9 cellular contexts compared by ENCODE assay signal in genomic region chr2:203225423-203226039, GRCh38. TPM values are rescaled to one million over a fixed set of nuclear protein-coding genes. Genes with fewer than 3 reads are reported as not detected.
DNase-seq lines count a peak whose midpoint lies in the region; ATAC-seq and TF ChIP-seq lines count a peak whose summit lies in the region.
"Had no signal": no experiment of that assay in that cellular context is flagged by ENCODE, and none has a peak within 500 bp of the region (broad histone marks: within the 10 kb centered on the region; RNA-seq: fewer than 3 reads in every experiment).

No MANE protein-coding gene starts in this region.

- ATAC-seq in GM19043 (IDR thresholded peaks at IDR 0.05; ENCODE audit: low read depth, unreplicated experiment) (peak; percentile 68), HG02763 (IDR thresholded peaks at IDR 0.05; ENCODE audit: unreplicated experiment) (no peak), GM19324 (IDR thresholded peaks at IDR 0.05; ENCODE audit: low FRiP score, unreplicated experiment) (no peak)

- H3K27me3 ChIP-seq in testis = no peaks in the 10 kb centered on the region

- TF ChIP-seq CTCF in CD14-positive monocyte (IDR thresholded peaks at IDR 0.05) (peak; percentile 82), testis (IDR thresholded peaks at IDR 0.05) (peak; percentile 43 to 66 (median 48))

- no peak overlapping the region for H3K27ac ChIP-seq in testis

- H3K27ac Mint-ChIP-seq in CD14-positive monocyte = no peak overlapping the region
- H3K27ac Mint-ChIP-seq in activated naive CD4-positive, alpha-beta T cell treated with anti-CD3 and anti-CD28 coated beads for 36 hours = no peak overlapping the region
- H3K27ac Mint-ChIP-seq: IgD-negative memory B cell had no signal

- TF ChIP-seq POLR2A in testis (IDR thresholded peaks at IDR 0.05) = no peak

- CTCF ChIA-PET in activated naive CD4-positive, alpha-beta T cell treated with anti-CD3 and anti-CD28 coated beads for 36 hours (lab: Charles Lee) = interaction anchor here (0.6 to 1.9 kb wide), 11 partner anchors 9 to 673 kb away, joined by 3 to 11 read pairs (median 4); no protein-coding TSS in a partner anchor

- H3K4me3 ChIP-seq in testis = no peak overlapping the region

- WGBS in testis, 2 donors = 94 to 98% methylated on average over 2 of the region's 2 CpGs

- no peaks in the 10 kb centered on the region for H3K36me3 Mint-ChIP-seq in CD14-positive monocyte
- H3K36me3 Mint-ChIP-seq in activated naive CD4-positive, alpha-beta T cell treated with anti-CD3 and anti-CD28 coated beads for 36 hours (ENCODE audit: low read depth) = no peaks in the 10 kb centered on the region
- H3K36me3 Mint-ChIP-seq: IgD-negative memory B cell had no signal

- DNase-seq in CD14-positive monocyte (ENCODE audit: low spot score) (no peak), NCI-H345 (lab: John Stamatoyannopoulos, UW) (peak; percentile 27), iris pigment epithelial cell (ENCODE audit: low read depth) (peak; percentile 29), testis (no peak)
- peak; percentile 43 for DNase-seq in activated naive CD4-positive, alpha-beta T cell treated with anti-CD3 and anti-CD28 coated beads for 36 hours

- H3K9me3 ChIP-seq in testis = no peaks in the 10 kb centered on the region

- H3K4me1 ChIP-seq in testis = no peaks in the 10 kb centered on the region

- no peaks in the 10 kb centered on the region for H3K4me1 Mint-ChIP-seq in CD14-positive monocyte
- no peaks in the 10 kb centered on the region for H3K4me1 Mint-ChIP-seq in activated naive CD4-positive, alpha-beta T cell treated with anti-CD3 and anti-CD28 coated beads for 36 hours (ENCODE audit: low read depth)
- H3K4me1 Mint-ChIP-seq: IgD-negative memory B cell had no signal

- peaks cover 0 to 3% (median 0%) of the 10 kb centered on the region in 3 donors for H3K27me3 Mint-ChIP-seq in CD14-positive monocyte (ENCODE audit: low read depth in 3 of 3)
- H3K27me3 Mint-ChIP-seq in activated naive CD4-positive, alpha-beta T cell treated with anti-CD3 and anti-CD28 coated beads for 36 hours (ENCODE audit: low read depth) = peaks cover 3% of the 10 kb centered on the region

- intact Hi-C loops in CD14-positive monocyte (cut with micrococcal nuclease) (no loop called here), testis (cut with DNase I; ENCODE audit: low total_unique reads) (no loop called here)
- intact Hi-C loops in activated naive CD4-positive, alpha-beta T cell treated with anti-CD3 and anti-CD28 coated beads for 36 hours (cut with micrococcal nuclease) = loop anchor here (1.0 to 2.0 kb wide), 5 partner anchors 14 to 683 kb away; partner anchors contain the start of gene CYP20A1

- H3K4me3 Mint-ChIP-seq in CD14-positive monocyte = no peak overlapping the region
- H3K4me3 Mint-ChIP-seq in activated naive CD4-positive, alpha-beta T cell treated with anti-CD3 and anti-CD28 coated beads for 36 hours = no peak overlapping the region
- H3K4me3 Mint-ChIP-seq: IgD-negative memory B cell had no signal

- no peaks in the 10 kb centered on the region for H3K36me3 ChIP-seq in testis (ENCODE audit: low read depth, missing control alignments)

- peaks cover 0 to 10% (median 3%) of the 10 kb centered on the region in 7 donors for H3K9me3 Mint-ChIP-seq in CD14-positive monocyte
- no peaks in the 10 kb centered on the region for H3K9me3 Mint-ChIP-seq in activated naive CD4-positive, alpha-beta T cell treated with anti-CD3 and anti-CD28 coated beads for 36 hours
- H3K9me3 Mint-ChIP-seq: IgD-negative memory B cell had no signal

RNA-seq across cellular contexts. Expression of gene CYP20A1, which starts 13.3 kb away (rescaled TPM):
- polyA plus RNA-seq in CD14-positive monocyte (10 to 100 TPM; 15.4 to 17.6 TPM), testis (ENCODE audit: insufficient read depth, low read depth, low replicate concordance) (16.9 TPM)
- total RNA-seq in activated naive CD4-positive, alpha-beta T cell treated with anti-CD3 and anti-CD28 coated beads for 36 hours = 10 to 100 TPM; 12.0 to 12.2 TPM
- 10 to 100 TPM; 38.7 to 40.8 TPM for total RNA-seq in testis

Comparison
In these comparisons a context has a peak if more than half of its experiments do, and no peak if none do; other contexts are left out.
1. DNase-seq: peak in NCI-H345 (single experiment), activated naive CD4-positive, alpha-beta T cell treated with anti-CD3 and anti-CD28 coated beads for 36 hours (single experiment) and iris pigment epithelial cell (single experiment); none in CD14-positive monocyte (single experiment) and testis (single experiment).